Comparison of ENCODE assay signal across 36 cellular contexts in the genomic region with DNA sequence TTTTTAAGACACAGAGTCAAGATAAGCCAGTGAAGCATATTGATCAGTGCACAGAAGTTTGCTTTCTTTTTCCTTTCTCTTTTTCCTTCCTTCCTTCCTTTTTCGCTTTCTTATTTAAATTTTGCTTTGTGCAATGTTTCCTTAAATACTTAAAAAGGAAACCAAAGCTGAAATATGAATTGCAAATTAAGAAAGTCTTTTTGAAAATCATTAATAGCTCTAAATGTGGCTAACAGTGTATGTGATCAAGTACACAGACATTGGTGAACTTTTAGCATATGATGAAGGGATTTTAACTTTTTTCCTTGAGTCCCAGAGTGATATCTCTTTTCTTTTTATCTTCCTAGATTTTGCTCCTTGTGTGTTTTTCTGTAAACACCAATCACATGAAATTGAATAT.
"Had no signal": no experiment of that assay in that cellular context is flagged by ENCODE, and none has a peak within 500 bp of the region (broad histone marks: within the 10 kb centered on the region; RNA-seq: fewer than 3 reads in every experiment).

No MANE protein-coding gene starts in this region.

- ATAC-seq: activated CD4-positive, alpha-beta T cell treated with anti-CD3 and anti-CD28 coated beads for 36 hours; activated CD4-positive, CD25-positive, alpha-beta regulatory T cell treated with anti-CD3 and anti-CD28 coated beads, Interleukin-2, amount 50 U/mL, for 24 hours; activated CD8-positive, alpha-beta memory T cell treated with anti-CD3 and anti-CD28 coated beads, Interleukin-2, amount 10 ng/mL, durations not matched to agents 7 days and 5 days; activated CD8-positive, alpha-beta T cell treated with anti-CD3 and anti-CD28 coated beads, Interleukin-2, amount 10 ng/mL, durations not matched to agents 7 days and 5 days; activated naive CD8-positive, alpha-beta T cell treated with anti-CD3 and anti-CD28 coated beads, Interleukin-2, amount 50 U/mL, for 24 hours; activated T-helper 17 cell treated with anti-CD3 and anti-CD28 coated beads, Interleukin-2, amount 50 U/mL, for 72 hours had no signal

- H3K27me3 ChIP-seq: ascending aorta, cardiac muscle cell had no signal

- H3K36me3 ChIP-seq: ascending aorta, cardiac muscle cell had no signal

- H3K36me3 Mint-ChIP-seq: activated CD8-positive, alpha-beta memory T cell treated with anti-CD3 and anti-CD28 coated beads, Interleukin-2, amount 10 ng/mL, durations not matched to agents 7 days and 5 days; activated naive CD4-positive, alpha-beta T cell treated with anti-CD3 and anti-CD28 coated beads, Interleukin-2, amount 10 ng/mL, durations not matched to agents 7 days and 5 days; activated naive CD4-positive, alpha-beta T cell treated with anti-CD3 and anti-CD28 coated beads, Interleukin-2, amount 50 U/mL, for 24 hours; activated naive CD8-positive, alpha-beta T cell; activated naive CD8-positive, alpha-beta T cell treated with anti-CD3 and anti-CD28 coated beads, Interleukin-2, amount 10 ng/mL, durations not matched to agents 7 days and 5 days; brain had no signal

- DNase-seq: activated CD4-positive, alpha-beta memory T cell treated with anti-CD3 and anti-CD28 coated beads, Interleukin-2, amount 10 ng/mL, durations not matched to agents 7 days and 5 days; activated CD4-positive, alpha-beta T cell treated with anti-CD3 and anti-CD28 coated beads for 1 hour; activated CD4-positive, alpha-beta T cell treated with anti-CD3 and anti-CD28 coated beads for 36 hours; activated CD4-positive, alpha-beta T cell treated with anti-CD3 and anti-CD28 coated beads for 48 hours; activated CD4-positive, alpha-beta T cell treated with anti-CD3 and anti-CD28 coated beads, Interleukin-2, amount 10 ng/mL, durations not matched to agents 7 days and 5 days; activated CD4-positive, alpha-beta T cell treated with anti-CD3 and anti-CD28 coated beads, Interleukin-2, amount 50 U/mL, for 48 hours; activated CD4-positive, CD25-positive, alpha-beta regulatory T cell; activated CD8-positive, alpha-beta memory T cell treated with anti-CD3 and anti-CD28 coated beads for 24 hours; activated CD8-positive, alpha-beta memory T cell treated with anti-CD3 and anti-CD28 coated beads, Interleukin-2, amount 10 ng/mL, durations not matched to agents 7 days and 5 days; activated CD8-positive, alpha-beta memory T cell treated with anti-CD3 and anti-CD28 coated beads, Interleukin-2, amount 50 U/mL, for 48 hours; activated CD8-positive, alpha-beta T cell treated with anti-CD3 and anti-CD28 coated beads, Interleukin-2, amount 10 ng/mL, durations not matched to agents 7 days and 5 days; activated effector memory CD4-positive, alpha-beta T cell treated with anti-CD3 and anti-CD28 coated beads, Interleukin-2, amount 50 U/mL, for 16 hours; activated naive CD4-positive, alpha-beta T cell treated with anti-CD3 and anti-CD28 coated beads, Interleukin-2, amount 10 ng/mL, durations not matched to agents 7 days and 5 days; activated naive CD4-positive, alpha-beta T cell treated with Interleukin-2 at 50 U/mL for 16 hours; activated naive CD8-positive, alpha-beta T cell treated with anti-CD3 and anti-CD28 coated beads, Interleukin-2, amount 10 ng/mL, durations not matched to agents 7 days and 5 days; activated naive CD8-positive, alpha-beta T cell treated with anti-CD3 and anti-CD28 coated beads, Interleukin-2, amount 50 U/mL, for 24 hours; activated T-cell treated with anti-CD3 and anti-CD28 coated beads, Interleukin-2, amount 50 U/mL, for 24 hours; activated T-cell treated with anti-CD3 and anti-CD28 coated beads, Interleukin-2, amount 50 U/mL, for 48 hours; amygdala; anterior cingulate cortex; caudate nucleus; cerebellar nuclear complex; T-helper 2 cell; T-helper 9 cell had no signal

- H3K4me3 Mint-ChIP-seq: activated CD4-positive, alpha-beta memory T cell treated with anti-CD3 and anti-CD28 coated beads, Interleukin-2, amount 10 ng/mL, durations not matched to agents 7 days and 5 days; activated CD4-positive, alpha-beta T cell treated with anti-CD3 and anti-CD28 coated beads for 36 hours; activated CD4-positive, alpha-beta T cell treated with anti-CD3 and anti-CD28 coated beads, Interleukin-2, amount 10 ng/mL, durations not matched to agents 7 days and 5 days; activated CD8-positive, alpha-beta memory T cell treated with anti-CD3 and anti-CD28 coated beads, Interleukin-2, amount 10 ng/mL, durations not matched to agents 7 days and 5 days; activated CD8-positive, alpha-beta T cell treated with anti-CD3 and anti-CD28 coated beads, Interleukin-2, amount 10 ng/mL, durations not matched to agents 7 days and 5 days; activated naive CD4-positive, alpha-beta T cell treated with anti-CD3 and anti-CD28 coated beads, Interleukin-2, amount 10 ng/mL, durations not matched to agents 7 days and 5 days; activated naive CD4-positive, alpha-beta T cell treated with anti-CD3 and anti-CD28 coated beads, Interleukin-2, amount 50 U/mL, for 24 hours; activated naive CD8-positive, alpha-beta T cell; activated naive CD8-positive, alpha-beta T cell treated with anti-CD3 and anti-CD28 coated beads, Interleukin-2, amount 10 ng/mL, durations not matched to agents 7 days and 5 days; activated naive CD8-positive, alpha-beta T cell treated with anti-CD3 and anti-CD28 coated beads, Interleukin-2, amount 50 U/mL, for 24 hours; activated T-cell treated with anti-CD3 and anti-CD28 coated beads, Interleukin-2, amount 50 U/mL, for 24 hours; activated T-helper 1 cell treated with anti-CD3 and anti-CD28 coated beads, Interleukin-12 subunit alpha, Interleukin-12 subunit beta, Interleukin-2, Interleukin-4 antibody, amounts not matched to agents 30 ng/mL and 10 ng/mL and 1 ng/mL, durations not matched to agents 14 hours and 24 hours and 36 hours; activated T-helper 17 cell treated with anti-CD3 and anti-CD28 coated beads, Interleukin-2, amount 50 U/mL, for 72 hours; brain; central memory CD8-positive, alpha-beta T cell; T-helper 1 cell treated with Interleukin-12 subunit alpha and Interleukin-12 subunit beta and Interleukin-4 antibody, amounts not matched to agents 30 μg/mL and 1 μg/mL, for 36 hours; T-helper 2 cell treated with Interferon-gamma antibody and Interleukin-4, amounts not matched to agents 5 μg/mL and 100 μg/mL, for 36 hours had no signal

- H3K4me1 ChIP-seq: ascending aorta had no signal

- H3K4me1 Mint-ChIP-seq: activated CD4-positive, alpha-beta memory T cell treated with anti-CD3 and anti-CD28 coated beads, Interleukin-2, amount 10 ng/mL, durations not matched to agents 7 days and 5 days; activated CD4-positive, alpha-beta T cell treated with anti-CD3 and anti-CD28 coated beads for 36 hours; activated CD4-positive, alpha-beta T cell treated with anti-CD3 and anti-CD28 coated beads, Interleukin-2, amount 10 ng/mL, durations not matched to agents 7 days and 5 days; activated CD8-positive, alpha-beta memory T cell treated with anti-CD3 and anti-CD28 coated beads, Interleukin-2, amount 10 ng/mL, durations not matched to agents 7 days and 5 days; activated naive CD4-positive, alpha-beta T cell treated with anti-CD3 and anti-CD28 coated beads, Interleukin-2, amount 10 ng/mL, durations not matched to agents 7 days and 5 days; activated naive CD4-positive, alpha-beta T cell treated with anti-CD3 and anti-CD28 coated beads, Interleukin-2, amount 50 U/mL, for 24 hours; activated naive CD8-positive, alpha-beta T cell treated with anti-CD3 and anti-CD28 coated beads, Interleukin-2, amount 10 ng/mL, durations not matched to agents 7 days and 5 days; activated naive CD8-positive, alpha-beta T cell treated with anti-CD3 and anti-CD28 coated beads, Interleukin-2, amount 50 U/mL, for 24 hours; activated T-helper 17 cell treated with anti-CD3 and anti-CD28 coated beads, Interleukin-2, amount 50 U/mL, for 72 hours; brain; central memory CD8-positive, alpha-beta T cell had no signal

- H3K27ac ChIP-seq: ascending aorta, cardiac muscle cell, VCaP had no signal

- H3K27ac Mint-ChIP-seq: activated CD4-positive, alpha-beta memory T cell treated with anti-CD3 and anti-CD28 coated beads, Interleukin-2, amount 10 ng/mL, durations not matched to agents 7 days and 5 days; activated CD4-positive, alpha-beta T cell treated with anti-CD3 and anti-CD28 coated beads for 36 hours; activated CD4-positive, alpha-beta T cell treated with anti-CD3 and anti-CD28 coated beads, Interleukin-2, amount 10 ng/mL, durations not matched to agents 7 days and 5 days; activated CD8-positive, alpha-beta memory T cell treated with anti-CD3 and anti-CD28 coated beads, Interleukin-2, amount 10 ng/mL, durations not matched to agents 7 days and 5 days; activated CD8-positive, alpha-beta T cell treated with anti-CD3 and anti-CD28 coated beads, Interleukin-2, amount 10 ng/mL, durations not matched to agents 7 days and 5 days; activated naive CD4-positive, alpha-beta T cell treated with anti-CD3 and anti-CD28 coated beads, Interleukin-2, amount 10 ng/mL, durations not matched to agents 7 days and 5 days; activated naive CD4-positive, alpha-beta T cell treated with anti-CD3 and anti-CD28 coated beads, Interleukin-2, amount 50 U/mL, for 24 hours; activated naive CD8-positive, alpha-beta T cell; activated naive CD8-positive, alpha-beta T cell treated with anti-CD3 and anti-CD28 coated beads, Interleukin-2, amount 10 ng/mL, durations not matched to agents 7 days and 5 days; activated naive CD8-positive, alpha-beta T cell treated with anti-CD3 and anti-CD28 coated beads, Interleukin-2, amount 50 U/mL, for 24 hours; activated T-cell treated with anti-CD3 and anti-CD28 coated beads, Interleukin-2, amount 50 U/mL, for 24 hours; activated T-helper 1 cell treated with anti-CD3 and anti-CD28 coated beads, Interleukin-12 subunit alpha, Interleukin-12 subunit beta, Interleukin-2, Interleukin-4 antibody, amounts not matched to agents 30 ng/mL and 10 ng/mL and 1 ng/mL, durations not matched to agents 14 hours and 24 hours and 36 hours; activated T-helper 17 cell treated with anti-CD3 and anti-CD28 coated beads, Interleukin-2, amount 50 U/mL, for 72 hours; brain; T-helper 1 cell treated with Interleukin-12 subunit alpha and Interleukin-12 subunit beta and Interleukin-4 antibody, amounts not matched to agents 30 μg/mL and 1 μg/mL, for 36 hours; T-helper 2 cell treated with Interferon-gamma antibody and Interleukin-4, amounts not matched to agents 5 μg/mL and 100 μg/mL, for 36 hours had no signal

- H3K9me3 ChIP-seq: ascending aorta had no signal

- H3K27me3 Mint-ChIP-seq: activated CD4-positive, alpha-beta memory T cell treated with anti-CD3 and anti-CD28 coated beads, Interleukin-2, amount 10 ng/mL, durations not matched to agents 7 days and 5 days; activated CD4-positive, alpha-beta T cell treated with anti-CD3 and anti-CD28 coated beads for 36 hours; activated CD4-positive, alpha-beta T cell treated with anti-CD3 and anti-CD28 coated beads, Interleukin-2, amount 10 ng/mL, durations not matched to agents 7 days and 5 days; activated CD8-positive, alpha-beta memory T cell treated with anti-CD3 and anti-CD28 coated beads, Interleukin-2, amount 10 ng/mL, durations not matched to agents 7 days and 5 days; activated naive CD4-positive, alpha-beta T cell treated with anti-CD3 and anti-CD28 coated beads, Interleukin-2, amount 10 ng/mL, durations not matched to agents 7 days and 5 days; activated naive CD4-positive, alpha-beta T cell treated with anti-CD3 and anti-CD28 coated beads, Interleukin-2, amount 50 U/mL, for 24 hours; activated naive CD8-positive, alpha-beta T cell; activated naive CD8-positive, alpha-beta T cell treated with anti-CD3 and anti-CD28 coated beads, Interleukin-2, amount 10 ng/mL, durations not matched to agents 7 days and 5 days; activated naive CD8-positive, alpha-beta T cell treated with anti-CD3 and anti-CD28 coated beads, Interleukin-2, amount 50 U/mL, for 24 hours; activated T-cell treated with anti-CD3 and anti-CD28 coated beads, Interleukin-2, amount 50 U/mL, for 24 hours; activated T-helper 17 cell treated with anti-CD3 and anti-CD28 coated beads, Interleukin-2, amount 50 U/mL, for 72 hours; brain; central memory CD8-positive, alpha-beta T cell had no signal

- H3K4me3 ChIP-seq: ascending aorta, cardiac muscle cell had no signal
